ENCODE assay signal across 1 cellular context in genomic region chr2:74847075-74847858, GRCh38.
TF ChIP-seq lines count a peak whose summit lies in the region.

No MANE protein-coding gene starts in this region.

TF ChIP-seq in A549, 52 proteins besides CTCF, POLR2A, EP300 and RAD21 (continued from another document):
- TF ChIP-seq HMGXB4 (CRISPR knock-in tag; IDR thresholded peaks at IDR 0.05; ENCODE audit: borderline replicate concordance): no peak
